Comparison of ENCODE assay signal across 22 cellular contexts in the genomic region with DNA sequence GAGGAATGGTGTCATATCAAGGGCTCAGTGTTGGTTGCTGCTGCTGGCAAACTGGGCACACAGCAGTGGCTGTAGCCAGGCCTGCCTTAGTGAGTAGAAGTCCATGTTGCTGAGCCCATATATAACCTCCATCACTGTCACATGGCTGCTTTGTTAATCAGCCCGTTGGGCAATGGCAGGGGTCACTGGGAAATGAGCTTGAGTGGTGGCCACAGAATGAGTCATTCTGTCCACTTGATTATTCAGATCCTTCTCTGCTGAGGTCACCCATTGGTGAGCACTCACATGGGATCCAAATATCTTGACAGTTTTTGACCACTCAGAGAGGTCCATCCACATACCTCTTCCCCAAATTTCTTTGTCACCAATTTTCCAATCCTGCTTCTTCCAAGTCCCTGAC.
"Had no signal": no experiment of that assay in that cellular context is flagged by ENCODE, and none has a peak within 500 bp of the region (broad histone marks: within the 10 kb centered on the region; RNA-seq: fewer than 3 reads in every experiment).

No MANE protein-coding gene starts in this region.

- H3K27me3 Mint-ChIP-seq: effector memory CD8-positive, alpha-beta T cell; stimulated activated memory B cell treated with anti-CD40 and anti-IgM and Interleukin-4, amounts not matched to agents 10 μg/mL and 1 μg/mL and 100 μg/mL, for 72 hours; T-cell; type B pancreatic cell had no signal

- H3K36me3 Mint-ChIP-seq: stimulated activated memory B cell treated with anti-CD40 and anti-IgM and Interleukin-4, amounts not matched to agents 10 μg/mL and 1 μg/mL and 100 μg/mL, for 72 hours; T-cell; type B pancreatic cell had no signal

- DNase-seq: activated CD4-positive, alpha-beta T cell treated with anti-CD3 and anti-CD28 coated beads for 48 hours; activated CD4-positive, CD25-positive, alpha-beta regulatory T cell; activated CD8-positive, alpha-beta memory T cell treated with anti-CD3 and anti-CD28 coated beads, Interleukin-2, amount 50 U/mL, for 48 hours; activated effector memory CD4-positive, alpha-beta T cell treated with anti-CD3 and anti-CD28 coated beads, Interleukin-2, amount 50 U/mL, for 16 hours; activated T-cell treated with anti-CD3 and anti-CD28 coated beads, Interleukin-2, amount 50 U/mL, for 48 hours; adrenal gland; effector memory CD8-positive, alpha-beta T cell; foreskin melanocyte; kidney; midbrain; nucleus accumbens; sigmoid colon; stimulated activated CD4-positive, alpha-beta T cell treated with anti-CD3 and anti-CD28 coated beads, Interleukin-4, amount 100 ng/mL, for 4 hours; T-cell; testis had no signal

- H3K9me3 ChIP-seq: adrenal gland, sigmoid colon, testis had no signal

- ATAC-seq: activated naive CD4-positive, alpha-beta T cell treated with anti-CD3 and anti-CD28 coated beads, Interleukin-2, amount 50 U/mL, for 72 hours; effector memory CD8-positive, alpha-beta T cell; left lobe of liver; stimulated activated memory B cell treated with anti-CD40 and anti-IgM and Interleukin-4, amounts not matched to agents 10 μg/mL and 1 μg/mL and 100 μg/mL, for 72 hours; T-cell had no signal

- H3K27me3 ChIP-seq: adrenal gland, cardiac muscle cell, sigmoid colon, testis had no signal

- H3K4me1 ChIP-seq: adrenal gland, sigmoid colon, testis had no signal

- H3K27ac Mint-ChIP-seq: activated naive CD4-positive, alpha-beta T cell treated with anti-CD3 and anti-CD28 coated beads, Interleukin-2, amount 50 U/mL, for 72 hours; effector memory CD8-positive, alpha-beta T cell; nephron; stimulated activated memory B cell treated with anti-CD40 and anti-IgM and Interleukin-4, amounts not matched to agents 10 μg/mL and 1 μg/mL and 100 μg/mL, for 72 hours; T-cell; type B pancreatic cell had no signal

- H3K27ac ChIP-seq: adrenal gland, cardiac muscle cell, sigmoid colon, testis had no signal

- H3K4me1 Mint-ChIP-seq: nephron; stimulated activated memory B cell treated with anti-CD40 and anti-IgM and Interleukin-4, amounts not matched to agents 10 μg/mL and 1 μg/mL and 100 μg/mL, for 72 hours; T-cell had no signal

- H3K36me3 ChIP-seq: adrenal gland, cardiac muscle cell, sigmoid colon had no signal

- H3K4me3 Mint-ChIP-seq: effector memory CD8-positive, alpha-beta T cell; nephron; stimulated activated memory B cell treated with anti-CD40 and anti-IgM and Interleukin-4, amounts not matched to agents 10 μg/mL and 1 μg/mL and 100 μg/mL, for 72 hours; T-cell; type B pancreatic cell had no signal

- H3K4me3 ChIP-seq: adrenal gland, cardiac muscle cell, lung, sigmoid colon, testis had no signal
